ENCODE assay signal across 11 cellular contexts in the genomic region with DNA sequence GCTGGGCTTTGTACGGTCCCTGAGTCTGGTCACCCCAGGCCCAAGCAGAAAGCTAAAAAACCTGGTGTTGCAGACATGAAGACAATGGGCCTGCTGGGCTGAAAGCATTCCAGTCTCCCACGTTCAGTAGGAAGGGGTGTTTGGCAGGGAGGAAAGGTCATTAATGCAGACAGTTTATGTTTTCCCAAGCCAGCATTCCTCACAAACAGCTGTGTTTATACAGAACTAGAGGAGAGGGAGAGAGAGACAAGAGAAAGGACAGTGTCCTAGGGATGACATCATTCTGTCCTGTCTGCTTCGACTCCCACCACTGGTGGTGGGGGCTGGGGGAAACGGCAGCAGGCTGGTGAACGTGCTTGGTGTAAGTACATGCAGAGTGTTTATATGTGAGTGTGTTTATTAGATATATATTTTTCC.
DNase-seq lines count a peak whose midpoint lies in the region; ATAC-seq and TF ChIP-seq lines count a peak whose summit lies in the region.
"Had no signal": no experiment of that assay in that cellular context is flagged by ENCODE, and none has a peak within 500 bp of the region (broad histone marks: within the 10 kb centered on the region; RNA-seq: fewer than 3 reads in every experiment).

No MANE protein-coding gene starts in this region.

- no peaks in the 10 kb centered on the region for H3K9me3 ChIP-seq in neuron (ENCODE audit: low read length)
- H3K9me3 ChIP-seq: spleen had no signal

- no peak overlapping the region for H3K4me3 Mint-ChIP-seq in Calu3 (ENCODE audit: low read depth, unreplicated experiment)

- peaks cover 14% of the 10 kb centered on the region for H3K4me1 ChIP-seq in neuron (ENCODE audit: insufficient read depth, low read length)

- no TSS peak for BruUV-seq in Calu3 (replicated peaks; lab: Mats Ljungman, UMichigan)

- H3K4me3 ChIP-seq in fibroblast of pulmonary artery (replicated peaks; ENCODE audit: low read depth, low read length) (no peak overlapping the region), neuron (ENCODE audit: low read length) (no peak overlapping the region)
- H3K4me3 ChIP-seq: SK-N-MC, spleen had no signal

- H3K36me3 Mint-ChIP-seq in Calu3 (ENCODE audit: insufficient read depth, unreplicated experiment) = no peaks in the 10 kb centered on the region

- DNase-seq in Caki2 (ENCODE audit: low read depth) (peak; percentile 20), NCI-H69 (lab: John Stamatoyannopoulos, UW) (peak; percentile 70), fibroblast of pulmonary artery (ENCODE audit: low read depth) (peak; percentile 10), KG1 (lab: John Stamatoyannopoulos, UW) (no peak), Calu3 (no peak)
- DNase-seq: central memory CD4-positive, alpha-beta T cell; spleen had no signal

- H2AFZ ChIP-seq in neuron (ENCODE audit: low read depth, low read length) = peak overlapping the region; percentile 14

- intact Hi-C loops in Calu3 (cut with micrococcal nuclease; ENCODE audit: unreplicated experiment) = no loop called here

- no peaks in the 10 kb centered on the region for H3K9me3 Mint-ChIP-seq in Calu3 (ENCODE audit: low read depth, unreplicated experiment)

- no peaks in the 10 kb centered on the region for H3K4me1 Mint-ChIP-seq in Calu3 (ENCODE audit: low read depth, unreplicated experiment)

- no peak for ATAC-seq in HG02798 (IDR thresholded peaks at IDR 0.05; ENCODE audit: poor library complexity, unreplicated experiment)
- ATAC-seq in HG03432 (IDR thresholded peaks at IDR 0.05; ENCODE audit: unreplicated experiment) = no peak

- no peaks in the 10 kb centered on the region for H3K27me3 ChIP-seq in neuron (ENCODE audit: insufficient read depth, low read length)
- H3K27me3 ChIP-seq: spleen had no signal

- TF ChIP-seq CTCF in fibroblast of pulmonary artery (IDR thresholded peaks at IDR 0.05; ENCODE audit: low read length, missing control alignments) = no peak
- no peak for TF ChIP-seq CTCF in Calu3 (IDR thresholded peaks at IDR 0.05; ENCODE audit: unreplicated experiment)

- no peak overlapping the region for H3K27ac Mint-ChIP-seq in Calu3 (ENCODE audit: unreplicated experiment)

- in situ Hi-C loops in Caki2 (cut with HindIII; ENCODE audit: low pct_unique_long_range_greater_than_20kb, low sequenced_read_pairs) = no loop called here

- no peaks in the 10 kb centered on the region for H3K36me3 ChIP-seq in neuron (ENCODE audit: insufficient read depth, low read length)
- H3K36me3 ChIP-seq: spleen had no signal

- CTCF ChIA-PET in Calu3 (lab: Charles Lee) = no interaction called here

- no peaks in the 10 kb centered on the region for H3K27me3 Mint-ChIP-seq in Calu3 (ENCODE audit: unreplicated experiment)

Comparison
In these comparisons a context has a peak if more than half of its experiments do, and no peak if none do; other contexts are left out.
1. DNase-seq: peak in Caki2 (single experiment), NCI-H69 (single experiment) and fibroblast of pulmonary artery (single experiment); none in KG1 (single experiment) and Calu3 (single experiment).